In the genomic region with DNA sequence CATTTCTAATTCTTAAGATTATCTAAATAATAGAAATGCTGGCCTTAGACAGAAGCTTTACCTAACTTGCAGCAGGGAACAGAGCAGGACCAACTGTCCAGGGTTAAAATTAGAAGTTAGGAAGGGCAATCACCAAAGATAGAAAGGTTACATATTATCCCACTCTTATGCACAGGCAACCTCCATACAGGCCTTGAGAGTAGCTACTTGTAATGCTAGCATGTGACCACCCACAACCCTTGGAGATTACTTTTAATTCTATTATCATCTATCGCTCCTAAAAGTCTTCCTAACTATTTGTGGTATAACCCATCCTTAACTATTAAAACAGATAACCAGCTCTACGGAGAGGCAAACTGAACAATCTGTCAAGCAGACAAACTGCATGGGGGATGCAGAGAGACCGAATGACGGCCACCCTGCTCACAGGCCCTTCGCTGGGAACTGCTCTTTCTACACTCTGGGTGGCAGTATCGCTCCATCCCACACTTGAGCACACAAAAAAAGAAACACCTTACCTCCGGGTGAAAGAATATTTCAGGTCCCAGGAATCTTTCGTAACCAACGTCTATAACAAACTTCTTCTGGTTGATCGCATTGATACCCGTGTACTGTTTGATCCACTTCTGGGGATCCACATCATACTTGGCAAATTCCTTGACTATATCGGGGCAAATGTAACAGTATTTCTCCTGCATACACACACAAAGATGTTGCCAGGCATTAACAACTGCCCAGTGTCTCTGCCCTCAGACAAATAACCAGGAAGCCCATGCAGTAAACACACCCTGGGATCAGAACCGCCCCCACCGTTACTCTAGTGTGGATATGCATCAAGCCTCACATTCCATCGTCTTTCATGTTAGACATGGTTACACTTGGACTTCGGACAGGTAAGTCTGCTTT, we compare ENCODE assay signal across 8 cellular contexts. TPM values are rescaled to one million over a fixed set of nuclear protein-coding genes. Genes with fewer than 3 reads are reported as not detected.
A peak's percentile ranks its signal among the peaks of the same experiment; 100 is the strongest.
DNase-seq lines count a peak whose midpoint lies in the region; ATAC-seq and TF ChIP-seq lines count a peak whose summit lies in the region.
"Not testable (repeated sequence)": the region's sequence is repeated elsewhere in the genome, so short reads cannot be mapped to it uniquely, and the experiment has no call there.

No MANE protein-coding gene starts in this region.

- not testable (repeated sequence) for TF ChIP-seq POLR2A in body of pancreas (IDR thresholded peaks at IDR 0.05); vagina (IDR thresholded peaks at IDR 0.05)

- not testable (repeated sequence) for H3K27me3 ChIP-seq in body of pancreas; left ventricle myocardium inferior (ENCODE audit: low read depth); osteoblast (ENCODE audit: insufficient read depth, low read length); vagina

- ATAC-seq in HG03103 (IDR thresholded peaks at IDR 0.05; ENCODE audit: low read depth, unreplicated experiment) (peak; percentile 73), body of pancreas (peak; percentile 77)
- ATAC-seq in activated CD4-positive, CD25-positive, alpha-beta regulatory T cell treated with anti-CD3 and anti-CD28 coated beads, Interleukin-2, amount 50 U/mL, for 24 hours = peak; percentile 57 to 61

- H3K79me2 ChIP-seq in osteoblast (ENCODE audit: insufficient read depth, low read length) = not testable (repeated sequence)

- not testable (repeated sequence) for H2AFZ ChIP-seq in osteoblast (ENCODE audit: low read length)

- H3K4me2 ChIP-seq in osteoblast (ENCODE audit: insufficient read depth, low read length) = not testable (repeated sequence)

- DNase-seq in GM10266 (ENCODE audit: extremely low spot score); left ventricle myocardium inferior; osteoblast (ENCODE audit: insufficient read length, low spot score, missing footprints); vagina (ENCODE audit: extremely low spot score in 2 of 2): not testable (repeated sequence)
- DNase-seq in NCI-H2171 treated with DMSO at 0.1 percent for 48 hours (lab: John Stamatoyannopoulos, UW) = peak; percentile 67
- peak; percentile 27 to 58 (median 38) for DNase-seq in body of pancreas

- not testable (repeated sequence) for H3K9me3 ChIP-seq in body of pancreas; left ventricle myocardium inferior (replicated peaks); osteoblast (ENCODE audit: low read depth, low read length); vagina

- H3K4me3 ChIP-seq in body of pancreas; left ventricle myocardium inferior; osteoblast (ENCODE audit: insufficient read depth, low read length); vagina: not testable (repeated sequence)

- not testable (repeated sequence) for H3K4me1 ChIP-seq in body of pancreas; left ventricle myocardium inferior; osteoblast (ENCODE audit: insufficient read depth, low read length); vagina

- peak overlapping the region in 1 of 4 donors; percentile 39 for H3K27ac ChIP-seq in body of pancreas
- not testable (repeated sequence) for H3K27ac ChIP-seq in left ventricle myocardium inferior (replicated peaks); osteoblast (ENCODE audit: low read depth, low read length); vagina

- peak; percentile 43 for TF ChIP-seq CTCF in GM10266 (IDR thresholded peaks at IDR 0.05; ENCODE audit: control insufficient read depth, insufficient read depth, low read depth, missing control alignments)
- peak; percentile 31 to 92 (median 81) for TF ChIP-seq CTCF in body of pancreas (IDR thresholded peaks at IDR 0.05)
- peak; percentile 77 for TF ChIP-seq CTCF in left ventricle myocardium inferior (IDR thresholded peaks at IDR 0.05; ENCODE audit: borderline replicate concordance)
- peak; percentile 50 for TF ChIP-seq CTCF in osteoblast (IDR thresholded peaks at IDR 0.05; ENCODE audit: extremely low read depth, low read depth, low read length)
- peak; percentile 27 to 40 (median 37) for TF ChIP-seq CTCF in vagina (IDR thresholded peaks at IDR 0.05)

- not testable (repeated sequence) for H4K20me1 ChIP-seq in osteoblast (ENCODE audit: insufficient read depth, low read length)

- intact Hi-C loops in body of pancreas (cut with DNase I) = loop anchor here (10.0 kb wide), 1 partner anchor 119 kb away; a partner anchor contains a TSS
- intact Hi-C loops in left ventricle myocardium inferior (cut with micrococcal nuclease); vagina (cut with DNase I): not testable (repeated sequence)

- WGBS in body of pancreas, 2 donors = 10 to 13% methylated on average over 15 to 16 of the region's 16 CpGs

- not testable (repeated sequence) for H3K36me3 ChIP-seq in body of pancreas (replicated peaks in 1 of 2; ENCODE audit: insufficient read depth in 1 of 2, low read depth in 2 of 2); left ventricle myocardium inferior; osteoblast (ENCODE audit: insufficient read depth, low read length); vagina

RNA-seq across cellular contexts. Expression of gene LRRC61, which starts 37.1 kb away (rescaled TPM):
- total RNA-seq in body of pancreas = 10 to 100 TPM in 1 of 2 donors, 1 to 10 TPM in 1; 4.9 to 25.2 TPM
- total RNA-seq in left ventricle myocardium inferior = 4.3 TPM
- total RNA-seq in osteoblast = 1.8 and 4.0 TPM in 2 replicates
- 14.0 TPM for total RNA-seq in vagina

RNA-seq across cellular contexts. Expression of gene ACTR3C, which starts 37.2 kb away (rescaled TPM):
- total RNA-seq in body of pancreas = 10 to 100 TPM; 35.5 to 69.9 TPM
- total RNA-seq in left ventricle myocardium inferior = 5.1 TPM
- 1.8 and 3.8 TPM in 2 replicates for total RNA-seq in osteoblast
- 24.1 TPM for total RNA-seq in vagina

RNA-seq across cellular contexts. Expression of gene RARRES2, which starts 55.3 kb away (rescaled TPM):
- total RNA-seq in body of pancreas = 100 to 1,000 TPM; 245 to 400 TPM
- total RNA-seq in left ventricle myocardium inferior = 17.6 TPM
- total RNA-seq in osteoblast = 18.3 and 26.1 TPM in 2 replicates
- 305 TPM for total RNA-seq in vagina
